In the genomic region with DNA sequence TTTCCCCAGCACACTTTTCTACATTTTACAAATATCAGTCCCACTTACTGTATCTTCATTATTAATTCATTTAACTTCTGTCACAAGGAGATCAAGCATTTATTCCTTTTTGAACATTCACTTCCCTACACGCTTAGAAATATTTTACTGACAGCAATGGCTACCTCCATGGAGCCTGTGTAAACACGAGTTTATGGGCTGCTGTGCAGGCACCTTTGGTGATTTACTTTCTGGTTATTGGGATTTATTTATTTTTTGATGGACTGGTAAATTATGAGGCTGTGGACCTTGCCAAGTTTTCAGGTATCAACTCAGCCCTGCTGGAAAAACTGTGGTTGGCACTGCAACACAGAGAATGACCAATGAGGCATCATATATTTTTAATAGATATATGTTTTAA, we compare ENCODE assay signal across 19 cellular contexts. TPM values are rescaled to one million over a fixed set of nuclear protein-coding genes. Genes with fewer than 3 reads are reported as not detected.
DNase-seq lines count a peak whose midpoint lies in the region; ATAC-seq lines count a peak whose summit lies in the region.
"Had no signal": no experiment of that assay in that cellular context is flagged by ENCODE, and none has a peak within 500 bp of the region (broad histone marks: within the 10 kb centered on the region; RNA-seq: fewer than 3 reads in every experiment).

No MANE protein-coding gene starts in this region.

- ATAC-seq in left colon (peak; percentile 56), HG02973 (IDR thresholded peaks at IDR 0.05; ENCODE audit: unreplicated experiment) (no peak)
- ATAC-seq: HCT116, K562 had no signal

- peak; percentile 37 for DNase-seq in COR-L47 (lab: John Stamatoyannopoulos, UW)
- DNase-seq in DMS153 (lab: John Stamatoyannopoulos, UW) = peak; percentile 52
- peak; percentile 29 to 77 for DNase-seq in NCI-H2081 (lab: John Stamatoyannopoulos, UW)
- DNase-seq in left colon = no peak
- DNase-seq in SHP77 treated with DMSO at 0.1 percent for 48 hours (lab: John Stamatoyannopoulos, UW) = no peak
- DNase-seq: ACHN; BE2C; C1 segment of cervical spinal cord; Caco-2; CD4-positive, CD25-positive, alpha-beta regulatory T cell; CD8-positive, alpha-beta memory T cell; DMS79 treated with DMSO at 0.1 percent for 48 hours; GF-D8; GOT3; H7; IMR-90 had no signal

- intact Hi-C loops in left colon (cut with DNase I, micrococcal nuclease) = no loop called here

RNA-seq across cellular contexts. Expression of a gene that starts 45.4 kb away (rescaled TPM):
- total RNA-seq in left colon = 10 to 100 TPM in 1 of 2 donors, 1 to 10 TPM in 1; 9.7 to 14.5 TPM

Comparison
In these comparisons a context has a peak if more than half of its experiments do, and no peak if none do; other contexts are left out.
1. DNase-seq: peak in COR-L47 (single experiment), DMS153 (single experiment) and NCI-H2081 (2 of 2); none in left colon (0 of 2) and SHP77 treated with DMSO at 0.1 percent for 48 hours (single experiment).